ENCODE assay signal across 8 cellular contexts in the genomic region with DNA sequence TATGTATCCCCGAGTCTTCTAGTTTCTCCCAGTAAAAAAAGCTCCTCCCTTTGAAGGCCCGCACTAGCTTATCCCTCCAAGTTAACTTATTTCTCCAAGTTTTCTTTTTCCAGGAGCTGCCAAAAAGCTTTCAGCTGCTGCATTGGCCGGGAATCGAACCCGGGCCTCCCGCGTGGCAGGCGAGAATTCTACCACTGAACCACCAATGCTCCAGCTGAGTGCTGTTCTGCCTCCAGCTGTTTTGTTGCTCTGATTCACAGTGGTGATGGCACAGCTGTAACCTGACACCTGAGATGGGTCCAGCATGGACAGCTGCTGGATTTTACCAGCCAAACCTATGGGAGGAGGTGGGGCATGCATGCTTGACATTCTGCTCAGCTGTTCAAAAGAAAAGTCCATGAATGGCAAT. TPM values are rescaled to one million over a fixed set of nuclear protein-coding genes. Genes with fewer than 3 reads are reported as not detected.
DNase-seq lines count a peak whose midpoint lies in the region; ATAC-seq and TF ChIP-seq lines count a peak whose summit lies in the region.

No MANE protein-coding gene starts in this region.

- ATAC-seq in left lobe of liver (no peak), GM21825 (IDR thresholded peaks at IDR 0.05; ENCODE audit: unreplicated experiment) (no peak)

- peak; percentile 67 for DNase-seq in BJ (ENCODE audit: low read depth)
- peak; percentile 4 for DNase-seq in NCI-H146 treated with DMSO at 0.1 percent for 48 hours (lab: John Stamatoyannopoulos, UW; ENCODE audit: unreplicated experiment)
- peak; percentile 64 for DNase-seq in cerebellar cortex (ENCODE audit: low spot score)
- peak in 1 of 2 experiments; percentile 68 for DNase-seq in mesothelial cell of epicardium (ENCODE audit: low spot score in 2 of 2, unreplicated experiment in 2 of 2)
- DNase-seq in left lobe of liver (ENCODE audit: low spot score): no peak
- no peak for DNase-seq in D341Med (ENCODE audit: low spot score)
- DNase-seq in cerebellar nuclear complex (lab: John Stamatoyannopoulos, UW): no peak

- H3K4me3 Mint-ChIP-seq in mesothelial cell of epicardium: no peak overlapping the region

- peak overlapping the region; percentile 60 for H3K27ac Mint-ChIP-seq in mesothelial cell of epicardium

- CTCF ChIA-PET in BJ (lab: Yijun Ruan, JAX): interaction anchor here (1.0 to 2.0 kb wide), 4 partner anchors 8 to 98 kb away, joined by 5 to 8 read pairs (median 6); no protein-coding TSS in a partner anchor

- H3K27me3 ChIP-seq in BJ (ENCODE audit: control insufficient read depth, insufficient read depth, low read length): no peaks in the 10 kb centered on the region

- TF ChIP-seq CTCF in BJ (IDR thresholded peaks at IDR 0.05; ENCODE audit: insufficient read depth, low read depth, low read length) (no peak), mesothelial cell of epicardium (IDR thresholded peaks at IDR 0.05; ENCODE audit: unreplicated experiment) (no peak)

- no peak overlapping the region for H3K4me3 ChIP-seq in BJ (ENCODE audit: low read depth, low read length)

- H3K27me3 Mint-ChIP-seq in mesothelial cell of epicardium (ENCODE audit: low read depth): no peaks in the 10 kb centered on the region

- peaks cover 3% of the 10 kb centered on the region for H3K9me3 Mint-ChIP-seq in mesothelial cell of epicardium

- peaks cover 4% of the 10 kb centered on the region for H3K4me1 Mint-ChIP-seq in mesothelial cell of epicardium

- POLR2A ChIA-PET in BJ (lab: Charles Lee): no interaction called here

- peaks cover 23% of the 10 kb centered on the region for H3K36me3 ChIP-seq in BJ (ENCODE audit: control insufficient read depth, insufficient read depth, low read length)

- H3K36me3 Mint-ChIP-seq in mesothelial cell of epicardium: peaks cover 37% of the 10 kb centered on the region

RNA-seq across cellular contexts. Expression of a gene that starts 22.1 kb away (rescaled TPM):
- polyA plus RNA-seq in BJ (2011; rRNA removed): 30.4 and 50.7 TPM in 2 replicates
- polyA minus RNA-seq in BJ (2011; rRNA and poly(A)+ RNA removed): 34.1 and 47.5 TPM in 2 replicates
- total RNA-seq in mesothelial cell of epicardium (36.3 to 39.1 TPM (median 37.9 TPM) in 3 replicates), left lobe of liver (17.3 TPM)

Comparison
In these comparisons a context has a peak if more than half of its experiments do, and no peak if none do; other contexts are left out.
1. DNase-seq: peak in BJ (single experiment), NCI-H146 treated with DMSO at 0.1 percent for 48 hours (single experiment) and cerebellar cortex (single experiment); none in left lobe of liver (single experiment), D341Med (single experiment) and cerebellar nuclear complex (0 of 2).